In genomic region chr18:11251891-11252270, GRCh38 we compare ENCODE assay signal across 21 cellular contexts.
DNase-seq lines count a peak whose midpoint lies in the region; ATAC-seq and TF ChIP-seq lines count a peak whose summit lies in the region.
"Had no signal": no experiment of that assay in that cellular context is flagged by ENCODE, and none has a peak within 500 bp of the region (broad histone marks: within the 10 kb centered on the region; RNA-seq: fewer than 3 reads in every experiment).

No MANE protein-coding gene starts in this region.

- TF ChIP-seq CTCF in IMR-90 (conservative IDR thresholded peaks at IDR 0.05; ENCODE audit: low read depth, low read length), result no peak

- no peak overlapping the region for H3K27ac Mint-ChIP-seq in T-cell
- H3K27ac Mint-ChIP-seq: endodermal cell; natural killer cell treated with Interleukin-12 subunit alpha and Interleukin-12 subunit beta and Interleukin-15 and Interleukin-18, amount 100 ng/mL, for 72 hours; T-helper 1 cell treated with Interleukin-12 subunit alpha and Interleukin-12 subunit beta and Interleukin-4 antibody, amounts not matched to agents 30 μg/mL and 1 μg/mL, for 36 hours had no signal

- no peaks in the 10 kb centered on the region for H3K36me3 ChIP-seq in IMR-90 (ENCODE audit: control insufficient read depth, insufficient read depth, low read length)
- H3K36me3 ChIP-seq: BLaER1, breast epithelium had no signal

- no peak overlapping the region for H4K91ac ChIP-seq in IMR-90 (ENCODE audit: insufficient read depth, low read depth, low read length)

- no peak overlapping the region for H2AK9ac ChIP-seq in IMR-90 (replicated peaks; ENCODE audit: low read depth, low read length, poor library complexity)

- DNase-seq in AG20443 (ENCODE audit: low spot score) (peak; percentile 33), IMR-90 (peak; percentile 18), brain pericyte (ENCODE audit: low read depth, low spot score) (peak; percentile 44), lung microvascular endothelial cell (ENCODE audit: low read depth in 2 of 2) (peak; percentile 10 to 98), T-cell (no peak), HEK293T (ENCODE audit: extremely low spot score) (no peak), NCI-H187 treated with DMSO at 0.1 percent for 48 hours (lab: John Stamatoyannopoulos, UW) (no peak)
- no peak for DNase-seq in activated T-cell treated with anti-CD3 and anti-CD28 coated beads, Interleukin-2, amount 50 U/mL, for 1 hour
- DNase-seq: activated CD4-positive, CD25-positive, alpha-beta regulatory T cell treated with anti-CD3 and anti-CD28 coated beads, Interleukin-2, amount 50 U/mL, for 72 hours; activated naive CD4-positive, alpha-beta T cell; DMS53; endodermal cell; NCI-H1048; NCI-H2171; NCI-H82; retina had no signal

- H3K9ac ChIP-seq in IMR-90 (ENCODE audit: low read depth, low read length), result no peak overlapping the region
- H3K9ac ChIP-seq: BLaER1 had no signal

- in situ Hi-C loops in IMR-90 (cut with MboI; ENCODE audit: low sequenced_read_pairs), result no loop called here

- no peak overlapping the region for H2AK5ac ChIP-seq in IMR-90 (ENCODE audit: low read depth, low read length)

- no peak overlapping the region for H3K4me3 Mint-ChIP-seq in T-cell
- H3K4me3 Mint-ChIP-seq: endodermal cell; natural killer cell treated with Interleukin-12 subunit alpha and Interleukin-12 subunit beta and Interleukin-15 and Interleukin-18, amount 100 ng/mL, for 72 hours; T-helper 1 cell treated with Interleukin-12 subunit alpha and Interleukin-12 subunit beta and Interleukin-4 antibody, amounts not matched to agents 30 μg/mL and 1 μg/mL, for 36 hours had no signal

- H3K4me1 ChIP-seq in IMR-90 (ENCODE audit: control insufficient read depth, insufficient read depth, low read length), result no peaks in the 10 kb centered on the region
- H3K4me1 ChIP-seq: breast epithelium had no signal

- peaks cover 8% of the 10 kb centered on the region for H3K9me1 ChIP-seq in IMR-90 (ENCODE audit: insufficient read depth, low read length)

- H3K9me3 ChIP-seq in IMR-90 (ENCODE audit: control insufficient read depth, insufficient read depth, low read length), result no peaks in the 10 kb centered on the region
- H3K9me3 ChIP-seq: breast epithelium had no signal

- no peak overlapping the region for H2BK20ac ChIP-seq in IMR-90 (ENCODE audit: low read depth, low read length)

- TF ChIP-seq RAD21 in IMR-90 (IDR thresholded peaks at IDR 0.05; ENCODE audit: low read length), result no peak

- H2AFZ ChIP-seq in IMR-90 (replicated peaks; ENCODE audit: low read length, poor library complexity), result no peak overlapping the region

- no peak overlapping the region for H2BK5ac ChIP-seq in IMR-90 (ENCODE audit: low read depth, low read length, poor library complexity, severe bottlenecking)

- no peak overlapping the region for H4K8ac ChIP-seq in IMR-90 (ENCODE audit: low read depth in 2 of 2, low read length in 2 of 2)

- no peak overlapping the region for H3K4me2 ChIP-seq in IMR-90 (ENCODE audit: low read depth, low read length)
- H3K4me2 ChIP-seq: BLaER1 had no signal

- CTCF ChIA-PET in IMR-90 (lab: Yijun Ruan, JAX), result no interaction called here
- CTCF ChIA-PET in T-cell (lab: Charles Lee), result no interaction called here
- CTCF ChIA-PET in HEK293T (lab: Yijun Ruan, JAX), result no interaction called here

- no peak overlapping the region for H3K56ac ChIP-seq in IMR-90 (ENCODE audit: extremely low read depth, insufficient read depth, low read length)

- H3K27me3 ChIP-seq in IMR-90 (ENCODE audit: control insufficient read depth, insufficient read depth, low read length), result peaks cover 7% of the 10 kb centered on the region
- H3K27me3 ChIP-seq: BLaER1, breast epithelium had no signal

- no peak for TF ChIP-seq POLR2A in IMR-90 (IDR thresholded peaks at IDR 0.05; ENCODE audit: low read depth, low read length)

- ATAC-seq in IMR-90 (ENCODE audit: low read depth), result no peak
- ATAC-seq in T-cell (replicated peaks in 1 of 4), result no peak
- ATAC-seq: natural killer cell treated with Interleukin-12 subunit alpha and Interleukin-12 subunit beta and Interleukin-15 and Interleukin-18, amount 100 ng/mL, for 72 hours had no signal

- no peaks in the 10 kb centered on the region for H4K20me1 ChIP-seq in IMR-90 (ENCODE audit: insufficient read depth, low read length)
- H4K20me1 ChIP-seq: BLaER1 had no signal

- no peak overlapping the region for H3K27ac ChIP-seq in IMR-90 (ENCODE audit: insufficient read depth, low read length)
- H3K27ac ChIP-seq: BLaER1 had no signal

- no peak overlapping the region for H2BK120ac ChIP-seq in IMR-90 (ENCODE audit: low read depth, low read length)

- no peak overlapping the region for H3K4ac ChIP-seq in IMR-90 (ENCODE audit: low read depth, low read length)

- dilution Hi-C loops in IMR-90 (cut with HindIII; ENCODE audit: low sequenced_read_pairs, unreplicated experiment), result no loop called here

- no peak overlapping the region for H3K23ac ChIP-seq in IMR-90 (ENCODE audit: low read depth, low read length)

- H2BK15ac ChIP-seq in IMR-90 (ENCODE audit: low read depth, low read length), result no peak overlapping the region

- H3K4me3 ChIP-seq in IMR-90 (ENCODE audit: insufficient read depth, low read depth, low read length), result no peak overlapping the region
- H3K4me3 ChIP-seq: BLaER1, breast epithelium, lung had no signal

- peaks cover 2 to 15% of the 10 kb centered on the region in 2 donors for H3K27me3 Mint-ChIP-seq in T-cell
- H3K27me3 Mint-ChIP-seq: natural killer cell treated with Interleukin-12 subunit alpha and Interleukin-12 subunit beta and Interleukin-15 and Interleukin-18, amount 100 ng/mL, for 72 hours had no signal

- no TSS peak for BruUV-seq in IMR-90 (replicated peaks; lab: Mats Ljungman, UMichigan)

- H3K4me1 Mint-ChIP-seq in T-cell, result no peaks in the 10 kb centered on the region
- H3K4me1 Mint-ChIP-seq: endodermal cell had no signal

- intact Hi-C loops in IMR-90 (cut with micrococcal nuclease), result no loop called here

- WGBS in IMR-90 (ENCODE audit: extremely low coverage in 2 of 2, insufficient read length in 1 of 2), 2 experiments, result no CpG with 5 or more reads among the region's 2 CpGs

- no peaks in the 10 kb centered on the region for H3K79me1 ChIP-seq in IMR-90 (ENCODE audit: low read depth in 1 of 2, low read length in 2 of 2)

- POLR2A ChIA-PET in IMR-90 (lab: Charles Lee; ENCODE audit: unreplicated experiment) (no interaction called here), T-cell (lab: Charles Lee) (no interaction called here), HEK293T (lab: Yijun Ruan, JAX) (no interaction called here)

- no peak overlapping the region for H4K5ac ChIP-seq in IMR-90 (ENCODE audit: low read depth, low read length)

- no peak overlapping the region for H3K18ac ChIP-seq in IMR-90 (ENCODE audit: low read depth, low read length)

- no peaks in the 10 kb centered on the region for H3K36me3 Mint-ChIP-seq in T-cell
- H3K36me3 Mint-ChIP-seq: natural killer cell treated with Interleukin-12 subunit alpha and Interleukin-12 subunit beta and Interleukin-15 and Interleukin-18, amount 100 ng/mL, for 72 hours had no signal

- no peak overlapping the region for H3K14ac ChIP-seq in IMR-90 (replicated peaks; ENCODE audit: low read depth, low read length)

- peaks cover 0 to 8% (median 0%) of the 10 kb centered on the region in 3 donors for H3K9me3 Mint-ChIP-seq in T-cell
- H3K9me3 Mint-ChIP-seq: endodermal cell; T-helper 1 cell treated with Interleukin-12 subunit alpha and Interleukin-12 subunit beta and Interleukin-4 antibody, amounts not matched to agents 30 μg/mL and 1 μg/mL, for 36 hours had no signal

TF ChIP-seq in IMR-90, 13 proteins besides CTCF, POLR2A, EP300 and RAD21 (continues in another document):
- TF ChIP-seq MAFK (IDR thresholded peaks at IDR 0.05; ENCODE audit: low read depth, low read length), result no peak
- TF ChIP-seq FOS (IDR thresholded peaks at IDR 0.05; ENCODE audit: low read depth, low read length), result no peak
- no peak for TF ChIP-seq CHD1 (IDR thresholded peaks at IDR 0.05; ENCODE audit: low read depth, low read length)
- no peak for TF ChIP-seq MXI1 (IDR thresholded peaks at IDR 0.05; ENCODE audit: borderline replicate concordance, low read depth, low read length)
- TF ChIP-seq RFX5 (IDR thresholded peaks at IDR 0.05; ENCODE audit: low read depth, low read length), result no peak
- TF ChIP-seq SMC3 (IDR thresholded peaks at IDR 0.05; ENCODE audit: low read depth, low read length), result no peak
- no peak for TF ChIP-seq USF2 (IDR thresholded peaks at IDR 0.05; ENCODE audit: low read depth, low read length)
- no peak for TF ChIP-seq BHLHE40 (IDR thresholded peaks at IDR 0.05; ENCODE audit: low read depth, low read length)

TF ChIP-seq in HEK293T, 16 proteins besides CTCF, POLR2A, EP300 and RAD21:
- TF ChIP-seq LEF1 (IDR thresholded peaks at IDR 0.05; ENCODE audit: borderline replicate concordance) (no peak), TARDBP (IDR thresholded peaks at IDR 0.05) (no peak), HDGF (IDR thresholded peaks at IDR 0.05; ENCODE audit: borderline replicate concordance) (no peak)

Comparison
In these comparisons a context has a peak if more than half of its experiments do, and no peak if none do; other contexts are left out.
1. DNase-seq: peak in AG20443 (single experiment), IMR-90 (single experiment), brain pericyte (single experiment) and lung microvascular endothelial cell (2 of 2); none in activated T-cell treated with anti-CD3 and anti-CD28 coated beads, Interleukin-2, amount 50 U/mL, for 1 hour (single experiment), T-cell (0 of 34), HEK293T (single experiment) and NCI-H187 treated with DMSO at 0.1 percent for 48 hours (single experiment).